Comparison of ENCODE assay signal across 14 cellular contexts in the genomic region with DNA sequence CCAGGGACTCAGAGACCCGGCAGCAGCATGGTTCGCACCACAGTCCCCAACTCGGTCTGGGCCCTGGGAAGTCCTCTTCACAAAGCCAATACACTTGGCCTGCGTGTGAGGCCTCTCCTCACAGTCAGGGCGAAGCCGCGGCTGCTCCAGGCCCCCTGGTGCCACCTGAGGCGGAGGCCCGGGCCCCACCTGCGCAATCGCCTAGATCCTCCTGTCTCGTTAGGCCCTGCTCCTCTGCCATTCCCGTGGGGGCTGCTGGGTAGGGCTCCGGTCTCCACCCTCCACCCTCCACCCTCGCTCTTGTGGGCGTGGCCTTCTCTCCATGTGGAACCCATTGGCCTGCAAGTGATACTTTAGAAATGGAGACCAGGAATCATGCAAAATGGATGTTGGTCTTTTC.
DNase-seq lines count a peak whose midpoint lies in the region; ATAC-seq and TF ChIP-seq lines count a peak whose summit lies in the region.
"Had no signal": no experiment of that assay in that cellular context is flagged by ENCODE, and none has a peak within 500 bp of the region (broad histone marks: within the 10 kb centered on the region; RNA-seq: fewer than 3 reads in every experiment).

No MANE protein-coding gene starts in this region.

- H3K4me3 ChIP-seq in PC-3 (ENCODE audit: low read length) = no peak overlapping the region
- H3K4me3 ChIP-seq in mammary epithelial cell (replicated peaks in 1 of 3; ENCODE audit: insufficient read depth in 1 of 3, low read depth in 2 of 3, low read length in 3 of 3) = no peak overlapping the region
- no peak overlapping the region for H3K4me3 ChIP-seq in osteoblast (ENCODE audit: insufficient read depth, low read length)
- H3K4me3 ChIP-seq in CD8-positive, alpha-beta memory T cell (ENCODE audit: low read length) = no peak overlapping the region
- H3K4me3 ChIP-seq in MM.1S (ENCODE audit: low read length) = no peak overlapping the region
- H3K4me3 ChIP-seq: BLaER1 treated with 17β-estradiol and CSF1 and Interleukin-3, amounts not matched to agents 10 nM and 100 nM had no signal

- CTCF ChIA-PET in PC-3 (lab: Charles Lee) (interaction anchor here (0.6 kb wide), 1 partner anchor 242 kb away, joined by 3 read pairs; no protein-coding TSS in a partner anchor), mammary epithelial cell (lab: Charles Lee; ENCODE audit: low non-redundant PET) (no interaction called here)
- CTCF ChIA-PET in CD8-positive, alpha-beta memory T cell (lab: Charles Lee) = no interaction called here

- DNase-seq in PC-3 (no peak), mammary epithelial cell (no peak), osteoblast (ENCODE audit: insufficient read length, low spot score, missing footprints) (no peak), MM.1S (no peak)
- DNase-seq in CD8-positive, alpha-beta memory T cell = no peak
- no peak for DNase-seq in activated CD4-positive, alpha-beta T cell treated with anti-CD3 and anti-CD28 coated beads, Interleukin-2, amount 50 U/mL, for 1 hour
- DNase-seq: COR-L47, H9, NCI-H146, NCI-H446 had no signal

- H3K4me1 ChIP-seq in PC-3 (ENCODE audit: insufficient read depth, low read length) (peaks cover 47% of the 10 kb centered on the region), mammary epithelial cell (ENCODE audit: insufficient read depth, low read length) (peaks cover 40% of the 10 kb centered on the region), osteoblast (ENCODE audit: insufficient read depth, low read length) (peaks cover 16% of the 10 kb centered on the region), MM.1S (ENCODE audit: low read length) (no peaks in the 10 kb centered on the region)
- H3K4me1 ChIP-seq in CD8-positive, alpha-beta memory T cell (ENCODE audit: insufficient read depth, low read length) = no peaks in the 10 kb centered on the region
- H3K4me1 ChIP-seq: BLaER1 treated with 17β-estradiol and CSF1 and Interleukin-3, amounts not matched to agents 10 nM and 100 nM had no signal

- H4K20me1 ChIP-seq in PC-3 (ENCODE audit: low read length) (no peaks in the 10 kb centered on the region), mammary epithelial cell (ENCODE audit: insufficient read depth, low read length) (no peaks in the 10 kb centered on the region), osteoblast (ENCODE audit: insufficient read depth, low read length) (no peaks in the 10 kb centered on the region), MM.1S (ENCODE audit: insufficient read depth, low read length) (no peaks in the 10 kb centered on the region)
- H4K20me1 ChIP-seq: BLaER1 treated with 17β-estradiol and CSF1 and Interleukin-3, amounts not matched to agents 10 nM and 100 nM had no signal

- H3K36me3 Mint-ChIP-seq in CD8-positive, alpha-beta memory T cell = no peaks in the 10 kb centered on the region
- H3K36me3 Mint-ChIP-seq: IgD-negative memory B cell had no signal

- TF ChIP-seq CTCF in C4-2B (conservative IDR thresholded peaks at IDR 0.05) = no peak
- TF ChIP-seq CTCF in PC-3 (conservative IDR thresholded peaks at IDR 0.05; ENCODE audit: low read depth, low read length) = no peak
- no peak for TF ChIP-seq CTCF in mammary epithelial cell (conservative IDR thresholded peaks at IDR 0.05 in 1 of 2, IDR thresholded peaks at IDR 0.05 in 1 of 2; ENCODE audit: extremely low read depth in 1 of 2, insufficient read depth in 1 of 2, low read depth in 1 of 2, low read length in 2 of 2)
- no peak for TF ChIP-seq CTCF in osteoblast (IDR thresholded peaks at IDR 0.05; ENCODE audit: extremely low read depth, low read depth, low read length)
- no peak for TF ChIP-seq CTCF in MM.1S (IDR thresholded peaks at IDR 0.05; ENCODE audit: low read length)

- H3K27me3 ChIP-seq in PC-3 (ENCODE audit: low read length) = no peaks in the 10 kb centered on the region
- no peaks in the 10 kb centered on the region for H3K27me3 ChIP-seq in mammary epithelial cell (ENCODE audit: insufficient read depth, low read length)
- H3K27me3 ChIP-seq in osteoblast (ENCODE audit: insufficient read depth, low read length) = no peaks in the 10 kb centered on the region
- H3K27me3 ChIP-seq in CD8-positive, alpha-beta memory T cell (ENCODE audit: insufficient read depth, low read length, poor library complexity, severe bottlenecking) = no peaks in the 10 kb centered on the region
- H3K27me3 ChIP-seq in MM.1S (replicated peaks; ENCODE audit: insufficient read depth, low read length) = no peaks in the 10 kb centered on the region
- H3K27me3 ChIP-seq: BLaER1 treated with 17β-estradiol and CSF1 and Interleukin-3, amounts not matched to agents 10 nM and 100 nM had no signal

- H3K9me3 ChIP-seq in PC-3 (ENCODE audit: low read length) = no peaks in the 10 kb centered on the region
- peaks cover 3% of the 10 kb centered on the region for H3K9me3 ChIP-seq in mammary epithelial cell (replicated peaks; ENCODE audit: insufficient read depth, low read length)
- no peaks in the 10 kb centered on the region for H3K9me3 ChIP-seq in osteoblast (ENCODE audit: low read depth, low read length)
- no peaks in the 10 kb centered on the region for H3K9me3 ChIP-seq in CD8-positive, alpha-beta memory T cell (ENCODE audit: low read length)
- H3K9me3 ChIP-seq in MM.1S (replicated peaks; ENCODE audit: insufficient read depth, low read length) = no peaks in the 10 kb centered on the region
- H3K9me3 ChIP-seq: BLaER1 treated with 17β-estradiol and CSF1 and Interleukin-3, amounts not matched to agents 10 nM and 100 nM had no signal

- H3F3A ChIP-seq in PC-3 (ENCODE audit: low read length, unreplicated experiment) = peaks cover 6% of the 10 kb centered on the region
- no peaks in the 10 kb centered on the region for H3F3A ChIP-seq in MM.1S (ENCODE audit: insufficient read depth, low read length)

- no peak overlapping the region for H3K27ac Mint-ChIP-seq in CD8-positive, alpha-beta memory T cell
- H3K27ac Mint-ChIP-seq: H9, IgD-negative memory B cell had no signal

- H2AFZ ChIP-seq in PC-3 (ENCODE audit: low read length) (no peak overlapping the region), mammary epithelial cell (ENCODE audit: low read depth, low read length) (no peak overlapping the region), osteoblast (ENCODE audit: low read length) (no peak overlapping the region), MM.1S (ENCODE audit: low read length) (no peak overlapping the region)

- BruUV-seq in PC-3 (replicated peaks; lab: Mats Ljungman, UMichigan) (no TSS peak), mammary epithelial cell (replicated peaks; lab: Mats Ljungman, UMichigan) (no TSS peak)

- H3K4me1 Mint-ChIP-seq in CD8-positive, alpha-beta memory T cell = no peaks in the 10 kb centered on the region
- H3K4me1 Mint-ChIP-seq: IgD-negative memory B cell had no signal

- intact Hi-C loops in PC-3 (cut with micrococcal nuclease) = loop anchor here (2.0 kb wide), 2 partner anchors 73 to 103 kb away; no protein-coding TSS in a partner anchor
- intact Hi-C loops in mammary epithelial cell (cut with micrococcal nuclease) = no loop called here

- H3K9me2 ChIP-seq in PC-3 (replicated peaks; ENCODE audit: low read length) (no peaks in the 10 kb centered on the region), MM.1S (replicated peaks; ENCODE audit: insufficient read depth, low read length) (no peaks in the 10 kb centered on the region)

- H3K9ac ChIP-seq in PC-3 (ENCODE audit: low read length) (peak overlapping the region; percentile 82), mammary epithelial cell (ENCODE audit: insufficient read depth, low read length) (no peak overlapping the region), MM.1S (ENCODE audit: low read length) (no peak overlapping the region)
- H3K9ac ChIP-seq: BLaER1 treated with 17β-estradiol and CSF1 and Interleukin-3, amounts not matched to agents 10 nM and 100 nM had no signal

- 95% methylated on average over 15 of the region's 16 CpGs for WGBS in mammary epithelial cell (ENCODE audit: low coverage, missing lambda C conversion rate)

- POLR2A ChIA-PET in PC-3 (lab: Charles Lee; ENCODE audit: unreplicated experiment) = no interaction called here
- POLR2A ChIA-PET in CD8-positive, alpha-beta memory T cell (lab: Charles Lee) = no interaction called here

- in situ Hi-C loops in mammary epithelial cell (cut with MboI; ENCODE audit: low sequenced_read_pairs in 2 of 2) = no loop called here

- no peak overlapping the region for H3K4me3 Mint-ChIP-seq in CD8-positive, alpha-beta memory T cell
- H3K4me3 Mint-ChIP-seq: H9, IgD-negative memory B cell had no signal

- peak overlapping the region; percentile 54 for H3K27ac ChIP-seq in C4-2B
- peak overlapping the region; percentile 99 for H3K27ac ChIP-seq in PC-3 (ENCODE audit: low read length)
- peak overlapping the region; percentile 99 for H3K27ac ChIP-seq in mammary epithelial cell (ENCODE audit: insufficient read depth, low read depth, low read length)
- H3K27ac ChIP-seq in osteoblast (ENCODE audit: low read depth, low read length) = peak overlapping the region; percentile 94
- H3K27ac ChIP-seq in CD8-positive, alpha-beta memory T cell (ENCODE audit: low read depth, low read length) = no peak overlapping the region
- H3K27ac ChIP-seq in MM.1S (ENCODE audit: low read length) = no peak overlapping the region
- H3K27ac ChIP-seq: BLaER1 treated with 17β-estradiol and CSF1 and Interleukin-3, amounts not matched to agents 10 nM and 100 nM had no signal

- H3K79me2 ChIP-seq in PC-3 (ENCODE audit: low read length) (no peaks in the 10 kb centered on the region), mammary epithelial cell (ENCODE audit: insufficient read depth, low read length) (no peaks in the 10 kb centered on the region), osteoblast (ENCODE audit: insufficient read depth, low read length) (no peaks in the 10 kb centered on the region), MM.1S (ENCODE audit: low read length) (no peaks in the 10 kb centered on the region)

- H3K4me2 ChIP-seq in PC-3 (ENCODE audit: low read length) = no peak overlapping the region
- no peak overlapping the region for H3K4me2 ChIP-seq in mammary epithelial cell (ENCODE audit: insufficient read depth, low read depth, low read length)
- H3K4me2 ChIP-seq in osteoblast (ENCODE audit: insufficient read depth, low read length) = no peak overlapping the region
- no peak overlapping the region for H3K4me2 ChIP-seq in MM.1S (ENCODE audit: low read depth, low read length)
- H3K4me2 ChIP-seq: BLaER1 treated with 17β-estradiol and CSF1 and Interleukin-3, amounts not matched to agents 10 nM and 100 nM had no signal

- peaks cover 0 to 17% (median 7%) of the 10 kb centered on the region in 5 donors for H3K9me3 Mint-ChIP-seq in CD8-positive, alpha-beta memory T cell
- H3K9me3 Mint-ChIP-seq: H9, IgD-negative memory B cell had no signal

- H3K36me3 ChIP-seq in PC-3 (ENCODE audit: low read depth, low read length) (no peaks in the 10 kb centered on the region), mammary epithelial cell (ENCODE audit: insufficient read depth, low read length) (no peaks in the 10 kb centered on the region), osteoblast (ENCODE audit: insufficient read depth, low read length) (no peaks in the 10 kb centered on the region), MM.1S (replicated peaks; ENCODE audit: insufficient read depth, low read length) (no peaks in the 10 kb centered on the region)
- H3K36me3 ChIP-seq in CD8-positive, alpha-beta memory T cell (ENCODE audit: insufficient read depth, low read length) = no peaks in the 10 kb centered on the region
- H3K36me3 ChIP-seq: BLaER1 treated with 17β-estradiol and CSF1 and Interleukin-3, amounts not matched to agents 10 nM and 100 nM had no signal

- dilution Hi-C loops in mammary epithelial cell (cut with HindIII; ENCODE audit: low sequenced_read_pairs) = no loop called here

- ATAC-seq in PC-3 (no peak), HG03045 (IDR thresholded peaks at IDR 0.05; ENCODE audit: unreplicated experiment) (no peak)

- H3K27me3 Mint-ChIP-seq in CD8-positive, alpha-beta memory T cell = no peaks in the 10 kb centered on the region
- H3K27me3 Mint-ChIP-seq: IgD-negative memory B cell had no signal

Comparison
In these comparisons a context has a peak if more than half of its experiments do, and no peak if none do; other contexts are left out.
1. H3K27ac ChIP-seq: peak in C4-2B (single experiment), PC-3 (single experiment), mammary epithelial cell (single experiment) and osteoblast (single experiment); none in CD8-positive, alpha-beta memory T cell (single experiment) and MM.1S (single experiment).